Comparison of ENCODE assay signal across 2 cellular contexts in genomic region chr1:89871768-89872473, GRCh38.
TF ChIP-seq lines count a peak whose summit lies in the region.

No MANE protein-coding gene starts in this region.

TF ChIP-seq in liver, 16 proteins besides CTCF, POLR2A, EP300 and RAD21:
- TF ChIP-seq RXRA (IDR thresholded peaks at IDR 0.05) (peak; percentile 21 to 54), EGR1 (IDR thresholded peaks at IDR 0.05; ENCODE audit: low read depth in 2 of 2) (no peak), NR2F2 (IDR thresholded peaks at IDR 0.05) (no peak), TAF1 (conservative IDR thresholded peaks at IDR 0.05) (no peak), FOXA2 (IDR thresholded peaks at IDR 0.05) (peak; percentile 14), HNF4A (conservative IDR thresholded peaks at IDR 0.05) (peak; percentile 48 to 52), JUND (IDR thresholded peaks at IDR 0.05) (peak in 1 of 2 donors; percentile 30), YY1 (IDR thresholded peaks at IDR 0.05) (peak; percentile 50), REST (IDR thresholded peaks at IDR 0.05) (peak; percentile 24), SP1 (IDR thresholded peaks at IDR 0.05) (peak; percentile 76)

TF ChIP-seq in HepG2, 621 proteins besides CTCF, POLR2A, EP300 and RAD21:
- TF ChIP-seq POGZ (CRISPR knock-in tag; IDR thresholded peaks at IDR 0.05) (no peak), MTA1 (CRISPR knock-in tag; IDR thresholded peaks at IDR 0.05; ENCODE audit: borderline replicate concordance) (no peak), ZNF687 (CRISPR knock-in tag; IDR thresholded peaks at IDR 0.05) (no peak), KDM2A (CRISPR knock-in tag; IDR thresholded peaks at IDR 0.05; ENCODE audit: borderline replicate concordance, low read depth) (no peak), SOX13 (IDR thresholded peaks at IDR 0.05) (no peak), SOX13 (CRISPR knock-in tag; conservative IDR thresholded peaks at IDR 0.05 in 1 of 2, IDR thresholded peaks at IDR 0.05 in 1 of 2) (no peak), PLRG1 (conservative IDR thresholded peaks at IDR 0.05) (no peak), HES4 (CRISPR knock-in tag; IDR thresholded peaks at IDR 0.05; ENCODE audit: borderline replicate concordance) (no peak), ZNF558 (CRISPR knock-in tag; IDR thresholded peaks at IDR 0.05; ENCODE audit: borderline replicate concordance) (no peak), ELF3 (CRISPR knock-in tag; IDR thresholded peaks at IDR 0.05) (no peak), HCFC1 (IDR thresholded peaks at IDR 0.05; ENCODE audit: low read depth, low read length) (no peak), CBX2 (IDR thresholded peaks at IDR 0.05; ENCODE audit: low read depth, low read length) (no peak), CBX2 (CRISPR knock-in tag; IDR thresholded peaks at IDR 0.05; ENCODE audit: low read depth) (no peak), RBM39 (IDR thresholded peaks at IDR 0.05; ENCODE audit: low read depth, low read length, poor library complexity, severe bottlenecking) (no peak), TARDBP (CRISPR knock-in tag; IDR thresholded peaks at IDR 0.05) (no peak), ZNF670 (CRISPR knock-in tag; IDR thresholded peaks at IDR 0.05; ENCODE audit: borderline replicate concordance) (no peak), FOXO4 (CRISPR knock-in tag; conservative IDR thresholded peaks at IDR 0.05) (no peak), ZNF580 (CRISPR knock-in tag; IDR thresholded peaks at IDR 0.05; ENCODE audit: borderline replicate concordance, low read depth) (no peak)
